ENCODE assay signal across 9 cellular contexts in genomic region chr3:126678691-126679317, GRCh38. TPM values are rescaled to one million over a fixed set of nuclear protein-coding genes. Genes with fewer than 3 reads are reported as not detected.
DNase-seq lines count a peak whose midpoint lies in the region; ATAC-seq and TF ChIP-seq lines count a peak whose summit lies in the region.
"Had no signal": no experiment of that assay in that cellular context is flagged by ENCODE, and none has a peak within 500 bp of the region (broad histone marks: within the 10 kb centered on the region; RNA-seq: fewer than 3 reads in every experiment).

No MANE protein-coding gene starts in this region.

- H3K79me2 ChIP-seq in PC-3 (ENCODE audit: low read length), result no peaks in the 10 kb centered on the region

- CTCF ChIA-PET in PC-3 (lab: Charles Lee), result no interaction called here

- H3K36me3 Mint-ChIP-seq in activated T-cell treated with anti-CD3 and anti-CD28 coated beads, Interleukin-2, amount 50 U/mL, for 72 hours (ENCODE audit: insufficient read depth in 2 of 2), result no peaks in the 10 kb centered on the region

- BruUV-seq in PC-3 (replicated peaks; lab: Mats Ljungman, UMichigan), result no TSS peak

- no peak overlapping the region for H3K9ac ChIP-seq in PC-3 (ENCODE audit: low read length)

- H3K27me3 Mint-ChIP-seq in activated T-cell treated with anti-CD3 and anti-CD28 coated beads, Interleukin-2, amount 50 U/mL, for 72 hours (ENCODE audit: low read depth), result peaks cover 5% of the 10 kb centered on the region

- H3K9me2 ChIP-seq in PC-3 (replicated peaks; ENCODE audit: low read length), result no peaks in the 10 kb centered on the region

- POLR2A ChIA-PET in PC-3 (lab: Charles Lee; ENCODE audit: unreplicated experiment), result no interaction called here

- peak; percentile 21 to 31 for ATAC-seq in activated T-cell treated with anti-CD3 and anti-CD28 coated beads, Interleukin-2, amount 50 U/mL, for 72 hours (replicated peaks in 1 of 2)
- ATAC-seq in PC-3 (no peak; the same call in 1 of the 2 replicates), thoracic aorta (ENCODE audit: insufficient number of reproducible peaks, low FRiP score, low read depth) (no peak), GM21390 (IDR thresholded peaks at IDR 0.05; ENCODE audit: unreplicated experiment) (no peak), HG02885 (IDR thresholded peaks at IDR 0.05; ENCODE audit: poor library complexity, unreplicated experiment) (no peak)

- H3K36me3 ChIP-seq in PC-3 (ENCODE audit: low read depth, low read length) (no peaks in the 10 kb centered on the region), right atrium auricular region (no peaks in the 10 kb centered on the region), thoracic aorta (no peaks in the 10 kb centered on the region)
- H3K36me3 ChIP-seq: pancreas had no signal

- H3K27ac Mint-ChIP-seq in activated T-cell treated with anti-CD3 and anti-CD28 coated beads, Interleukin-2, amount 50 U/mL, for 72 hours, result no peak overlapping the region

- H3K9me3 ChIP-seq in PC-3 (ENCODE audit: low read length), result no peaks in the 10 kb centered on the region
- H3K9me3 ChIP-seq in right atrium auricular region, result peaks cover 0 to 8% of the 10 kb centered on the region in 2 donors
- H3K9me3 ChIP-seq in thoracic aorta, result no peaks in the 10 kb centered on the region
- H3K9me3 ChIP-seq: pancreas had no signal

- peak overlapping the region; percentile 61; the same call in 1 of the 2 replicates for H2AFZ ChIP-seq in PC-3 (ENCODE audit: low read length)

- H3K9me3 Mint-ChIP-seq in activated T-cell treated with anti-CD3 and anti-CD28 coated beads, Interleukin-2, amount 50 U/mL, for 72 hours, result no peaks in the 10 kb centered on the region

- intact Hi-C loops in PC-3 (cut with micrococcal nuclease), result loop anchor here (5.0 kb wide), 3 partner anchors 303 to 868 kb away; partner anchors contain the start of gene PLXNA1

- no peak overlapping the region for H3K27ac ChIP-seq in PC-3 (ENCODE audit: low read length)
- no peak overlapping the region for H3K27ac ChIP-seq in right atrium auricular region
- peak overlapping the region in 1 of 2 donors; percentile 14 for H3K27ac ChIP-seq in thoracic aorta
- H3K27ac ChIP-seq: pancreas had no signal

- H3K4me2 ChIP-seq in PC-3 (ENCODE audit: low read length), result peak overlapping the region; percentile 61; the same call in 1 of the 2 replicates

- H3K4me1 ChIP-seq in PC-3 (ENCODE audit: insufficient read depth, low read length) (no peaks in the 10 kb centered on the region; the same call in 1 of the 2 replicates), right atrium auricular region (peaks cover 0 to 8% of the 10 kb centered on the region in 2 donors), thoracic aorta (ENCODE audit: control insufficient read depth in 1 of 2, low read depth in 2 of 2) (peaks cover 4 to 39% of the 10 kb centered on the region in 2 donors)
- H3K4me1 ChIP-seq: pancreas had no signal

- no peaks in the 10 kb centered on the region for H4K20me1 ChIP-seq in PC-3 (ENCODE audit: low read length)

- DNase-seq in activated T-cell treated with anti-CD3 and anti-CD28 coated beads, Interleukin-2, amount 50 U/mL, for 72 hours, result no peak
- DNase-seq in activated T-cell treated with anti-CD3 and anti-CD28 coated beads for 4 hours, result no peak
- DNase-seq in PC-3, result no peak
- DNase-seq in right atrium auricular region (ENCODE audit: low spot score), result peak; percentile 56
- DNase-seq in thoracic aorta (ENCODE audit: low spot score), result no peak
- no peak for DNase-seq in NK-92 treated with Interleukin-12 subunit alpha and Interleukin-12 subunit beta, amount 100 ng/mL, for 24 hours (lab: John Stamatoyannopoulos, UW)

- peaks cover 4% of the 10 kb centered on the region for H3K4me1 Mint-ChIP-seq in activated T-cell treated with anti-CD3 and anti-CD28 coated beads, Interleukin-2, amount 50 U/mL, for 72 hours (ENCODE audit: low read depth)

- no peaks in the 10 kb centered on the region for H3K27me3 ChIP-seq in PC-3 (ENCODE audit: low read length)
- H3K27me3 ChIP-seq in right atrium auricular region, result no peaks in the 10 kb centered on the region
- H3K27me3 ChIP-seq in thoracic aorta (replicated peaks; ENCODE audit: insufficient read depth), result no peaks in the 10 kb centered on the region
- H3K27me3 ChIP-seq: pancreas had no signal

- H3K4me3 Mint-ChIP-seq in activated T-cell treated with anti-CD3 and anti-CD28 coated beads, Interleukin-2, amount 50 U/mL, for 72 hours, result peak overlapping the region; percentile 43 to 74

- no peak overlapping the region for H3K4me3 ChIP-seq in PC-3 (ENCODE audit: low read length)
- no peak overlapping the region for H3K4me3 ChIP-seq in right atrium auricular region
- H3K4me3 ChIP-seq in thoracic aorta, result peak overlapping the region; percentile 28
- H3K4me3 ChIP-seq: pancreas had no signal

- no peak for TF ChIP-seq CTCF in PC-3 (conservative IDR thresholded peaks at IDR 0.05; ENCODE audit: low read depth, low read length)
- no peak for TF ChIP-seq CTCF in right atrium auricular region (IDR thresholded peaks at IDR 0.05)
- no peak for TF ChIP-seq CTCF in thoracic aorta (IDR thresholded peaks at IDR 0.05)

- H3F3A ChIP-seq in PC-3 (ENCODE audit: low read length, unreplicated experiment), result no peaks in the 10 kb centered on the region

RNA-seq across cellular contexts. Expression of gene TXNRD3, which starts 23.9 kb away (rescaled TPM):
- total RNA-seq in activated T-cell treated with anti-CD3 and anti-CD28 coated beads, Interleukin-2, amount 50 U/mL, for 72 hours, result 1 to 10 TPM; 1.9 to 2.9 TPM
- 5.5 and 7.8 TPM in 2 replicates for total RNA-seq in PC-3 (2014; rRNA removed)
- 1 to 10 TPM; 5.0 to 6.8 TPM for total RNA-seq in right atrium auricular region
- total RNA-seq in thoracic aorta, result 1 to 10 TPM; 7.4 to 8.3 TPM

RNA-seq across cellular contexts. Expression of gene CHCHD6, which starts 25.2 kb away (rescaled TPM):
- total RNA-seq in activated T-cell treated with anti-CD3 and anti-CD28 coated beads, Interleukin-2, amount 50 U/mL, for 72 hours, result 10 to 100 TPM in 1 of 2 donors, 1 to 10 TPM in 1; 9.9 to 15.5 TPM
- total RNA-seq in PC-3 (2014; rRNA removed) (32.3 and 33.0 TPM in 2 replicates), right atrium auricular region (10 to 100 TPM in 1 of 2 donors, 1 to 10 TPM in 1; 8.4 to 10.9 TPM), thoracic aorta (10 to 100 TPM; 12.5 to 17.1 TPM)

Comparison
In these comparisons a context has a peak if more than half of its experiments do, and no peak if none do; other contexts are left out.
1. ATAC-seq: peak in activated T-cell treated with anti-CD3 and anti-CD28 coated beads, Interleukin-2, amount 50 U/mL, for 72 hours (2 of 2); none in PC-3 (single experiment), thoracic aorta (single experiment), GM21390 (single experiment) and HG02885 (single experiment).